In genomic region chr17:50559674-50560184, GRCh38 we compare ENCODE assay signal across 1 cellular context.
TF ChIP-seq lines count a peak whose summit lies in the region.

No MANE protein-coding gene starts in this region.

TF ChIP-seq in K562, 482 proteins besides CTCF, POLR2A, EP300 and RAD21:
- TF ChIP-seq E2F6 (IDR thresholded peaks at IDR 0.05; ENCODE audit: borderline replicate concordance in 1 of 2, extremely low read depth in 1 of 2, insufficient read depth in 1 of 2, insufficient read length in 1 of 2, low read depth in 1 of 2, low read length in 1 of 2, poor library complexity in 1 of 2, severe bottlenecking in 1 of 2): peak; percentile 52 to 59
- no peak for TF ChIP-seq JUND (IDR thresholded peaks at IDR 0.05; ENCODE audit: borderline replicate concordance, low read depth, low read length)
- no peak for TF ChIP-seq JUND (tag; IDR thresholded peaks at IDR 0.05; ENCODE audit: borderline replicate concordance, low read depth, low read length)
- TF ChIP-seq TFAP4 (CRISPR knock-in tag; IDR thresholded peaks at IDR 0.05; ENCODE audit: borderline replicate concordance): peak; percentile 41; the same call in 1 of the 2 replicates
- TF ChIP-seq GABPB1 (CRISPR knock-in tag; IDR thresholded peaks at IDR 0.05): peak; percentile 43; the same call in 1 of the 2 replicates
- TF ChIP-seq GTF2E2 (tag; IDR thresholded peaks at IDR 0.05): no peak
- peak; percentile 16; the same call in 1 of the 2 replicates for TF ChIP-seq RAD51 (IDR thresholded peaks at IDR 0.05; ENCODE audit: borderline replicate concordance, low read depth)
- TF ChIP-seq STAG1 (CRISPR knock-in tag; IDR thresholded peaks at IDR 0.05; ENCODE audit: borderline replicate concordance): 0 out of 2 replicates have a peak, but pooled peaks have one; percentile 25
- no peak for TF ChIP-seq PRPF4 (IDR thresholded peaks at IDR 0.05; ENCODE audit: insufficient read depth, low read depth, low read length, poor library complexity, severe bottlenecking)
- peak; percentile 78 for TF ChIP-seq MGA (IDR thresholded peaks at IDR 0.05)
- TF ChIP-seq PHB (CRISPR knock-in tag; IDR thresholded peaks at IDR 0.05): no peak
- TF ChIP-seq POLR2H (tag; IDR thresholded peaks at IDR 0.05; ENCODE audit: low read depth): no peak
- TF ChIP-seq ZBTB1 (CRISPR knock-in tag; IDR thresholded peaks at IDR 0.05; ENCODE audit: borderline replicate concordance, low read depth): 0 out of 2 replicates have a peak, but pooled peaks have one; percentile 23
- no peak for TF ChIP-seq SLC30A9 (CRISPR knock-in tag; IDR thresholded peaks at IDR 0.05)
- TF ChIP-seq YY1 (IDR thresholded peaks at IDR 0.05; ENCODE audit: borderline replicate concordance in 1 of 3, control insufficient read depth in 1 of 3, extremely low read depth in 1 of 3, insufficient read depth in 3 of 3, insufficient read length in 1 of 3, insufficient replicate concordance in 2 of 3, low read depth in 1 of 3, low read length in 2 of 3): no peak
- no peak for TF ChIP-seq ZNF395 (CRISPR knock-in tag; IDR thresholded peaks at IDR 0.05)
- no peak for TF ChIP-seq ZNF449 (CRISPR knock-in tag; IDR thresholded peaks at IDR 0.05)
- peak; percentile 82 for TF ChIP-seq ESRRA (IDR thresholded peaks at IDR 0.05; ENCODE audit: borderline replicate concordance, low read depth)
- TF ChIP-seq HSF4 (CRISPR knock-in tag; IDR thresholded peaks at IDR 0.05; ENCODE audit: borderline replicate concordance): no peak
- no peak for TF ChIP-seq BRCA1 (IDR thresholded peaks at IDR 0.05)
- TF ChIP-seq BRCA1 (CRISPR knock-in tag; IDR thresholded peaks at IDR 0.05): 0 out of 2 replicates have a peak, but pooled peaks have one; percentile 52
- TF ChIP-seq CREB1 (IDR thresholded peaks at IDR 0.05): no peak
- peak; percentile 13; the same call in 1 of the 2 replicates for TF ChIP-seq CREB1 (CRISPR knock-in tag; IDR thresholded peaks at IDR 0.05)
- no peak for TF ChIP-seq NFRKB (IDR thresholded peaks at IDR 0.05; ENCODE audit: low read depth)
- TF ChIP-seq MAX (CRISPR knock-in tag; IDR thresholded peaks at IDR 0.05): peak; percentile 71
- TF ChIP-seq SFPQ (IDR thresholded peaks at IDR 0.05; ENCODE audit: low read depth, low read length): no peak
- no peak for TF ChIP-seq BRF2 (IDR thresholded peaks at IDR 0.05; ENCODE audit: borderline replicate concordance, insufficient read depth, insufficient read length)
- TF ChIP-seq SPI1 (IDR thresholded peaks at IDR 0.05; ENCODE audit: borderline replicate concordance, low read depth, low read length): no peak
- no peak for TF ChIP-seq THRB (CRISPR knock-in tag; conservative IDR thresholded peaks at IDR 0.05)
- peak; percentile 80 for TF ChIP-seq L3MBTL2 (IDR thresholded peaks at IDR 0.05)
- TF ChIP-seq ZNF76 (CRISPR knock-in tag; IDR thresholded peaks at IDR 0.05; ENCODE audit: borderline replicate concordance): no peak
TF ChIP-seq in K562: peak in this region for 12.
